1 cellular context compared by ENCODE assay signal in genomic region chr6:111259089-111259831, GRCh38.
A peak's percentile ranks its signal among the peaks of the same experiment; 100 is the strongest.
TF ChIP-seq lines count a peak whose summit lies in the region.

No MANE protein-coding gene starts in this region.

TF ChIP-seq in K562, 482 proteins besides CTCF, POLR2A, EP300 and RAD21 (continued from another document and continues in another):
- TF ChIP-seq AFF4 (CRISPR knock-in tag; IDR thresholded peaks at IDR 0.05) (peak; percentile 80; the same call in 1 of the 2 replicates), ZNF707 (CRISPR knock-in tag; conservative IDR thresholded peaks at IDR 0.05) (no peak), NUFIP1 (IDR thresholded peaks at IDR 0.05; ENCODE audit: partially characterized antibody) (no peak), FOXO4 (CRISPR knock-in tag; IDR thresholded peaks at IDR 0.05) (no peak), TOE1 (IDR thresholded peaks at IDR 0.05; ENCODE audit: borderline replicate concordance) (peak; percentile 93), TOE1 (CRISPR knock-in tag; IDR thresholded peaks at IDR 0.05; ENCODE audit: borderline replicate concordance, low read depth) (no peak), TCF7L2 (IDR thresholded peaks at IDR 0.05; ENCODE audit: low read depth, low read length) (no peak; the same call in 1 of the 2 replicates), NCOA6 (IDR thresholded peaks at IDR 0.05) (no peak), NEUROD1 (IDR thresholded peaks at IDR 0.05; ENCODE audit: borderline replicate concordance, low read depth, low read length, partially characterized antibody) (peak; percentile 66), HDAC8 (tag; IDR thresholded peaks at IDR 0.05) (no peak; the same call in 1 of the 2 replicates), SMAD3 (CRISPR knock-in tag; conservative IDR thresholded peaks at IDR 0.05) (0 out of 2 replicates have a peak, but pooled peaks have one; percentile 4), PTBP1 (IDR thresholded peaks at IDR 0.05; ENCODE audit: low read depth, low read length) (no peak), BMI1 (IDR thresholded peaks at IDR 0.05; ENCODE audit: low read length) (peak; percentile 95), IRF1 (CRISPR knock-in tag; IDR thresholded peaks at IDR 0.05; ENCODE audit: borderline replicate concordance) (peak; percentile 81), ELF2 (CRISPR knock-in tag; IDR thresholded peaks at IDR 0.05) (no peak), POLR3A (IDR thresholded peaks at IDR 0.05; ENCODE audit: borderline replicate concordance, extremely low read depth, insufficient read depth, insufficient read length) (no peak), MAFG (tag; conservative IDR thresholded peaks at IDR 0.05) (no peak), ZBTB34 (CRISPR knock-in tag; IDR thresholded peaks at IDR 0.05) (no peak), NFXL1 (CRISPR knock-in tag; IDR thresholded peaks at IDR 0.05) (no peak), RAD51 (IDR thresholded peaks at IDR 0.05; ENCODE audit: borderline replicate concordance, low read depth) (peak; percentile 97), FOSL1 (tag; conservative IDR thresholded peaks at IDR 0.05) (peak; percentile 39), NR2F6 (CRISPR knock-in tag; IDR thresholded peaks at IDR 0.05) (no peak), ZBTB17 (CRISPR knock-in tag; IDR thresholded peaks at IDR 0.05) (0 out of 2 replicates have a peak, but pooled peaks have one; percentile 57), UBTF (IDR thresholded peaks at IDR 0.05; ENCODE audit: borderline replicate concordance in 1 of 2, low read depth in 2 of 2, low read length in 2 of 2) (peak; percentile 97 to 98), MAZ (CRISPR knock-in tag; conservative IDR thresholded peaks at IDR 0.05 in 1 of 2, IDR thresholded peaks at IDR 0.05 in 1 of 2) (peak; percentile 64 to 81), U2AF2 (optimal IDR thresholded peaks at IDR 0.05; ENCODE audit: low read depth, low read length) (no peak), SRF (CRISPR knock-in tag; IDR thresholded peaks at IDR 0.05) (peak in 1 of 2 experiments; percentile 31; a peak in 1 of 4 replicates), TCF3 (CRISPR knock-in tag; IDR thresholded peaks at IDR 0.05) (peak; percentile 43), ZNF830 (CRISPR knock-in tag; IDR thresholded peaks at IDR 0.05) (no peak), NR3C1 (CRISPR knock-in tag; IDR thresholded peaks at IDR 0.05) (no peak), ZMIZ1 (IDR thresholded peaks at IDR 0.05; ENCODE audit: low read depth in 2 of 2, low read length in 2 of 2) (peak in 1 of 2 experiments; percentile 47; a peak in 1 of 4 replicates), ZNF436 (CRISPR knock-in tag; IDR thresholded peaks at IDR 0.05) (no peak), ZNF398 (CRISPR knock-in tag; IDR thresholded peaks at IDR 0.05) (no peak), JUND (IDR thresholded peaks at IDR 0.05; ENCODE audit: borderline replicate concordance, low read depth, low read length) (peak; percentile 83), JUND (tag; IDR thresholded peaks at IDR 0.05; ENCODE audit: borderline replicate concordance, low read depth, low read length) (peak; percentile 70; the same call in 1 of the 3 replicates), ZNF395 (CRISPR knock-in tag; IDR thresholded peaks at IDR 0.05) (peak; percentile 62; the same call in 1 of the 2 replicates), PHF20 (IDR thresholded peaks at IDR 0.05; ENCODE audit: partially characterized antibody) (peak; percentile 62), ATF1 (CRISPR knock-in tag; IDR thresholded peaks at IDR 0.05) (no peak), ATF1 (tag; IDR thresholded peaks at IDR 0.05) (peak; percentile 84), ZNF124 (CRISPR knock-in tag; IDR thresholded peaks at IDR 0.05) (no peak), HDAC3 (IDR thresholded peaks at IDR 0.05; ENCODE audit: borderline replicate concordance, partially characterized antibody) (no peak), ETV6 (IDR thresholded peaks at IDR 0.05; ENCODE audit: borderline replicate concordance in 1 of 2, low read depth in 2 of 2, low read length in 1 of 2) (no peak; a peak in 1 of 4 replicates), ETV6 (CRISPR knock-in tag; IDR thresholded peaks at IDR 0.05; ENCODE audit: borderline replicate concordance) (peak; percentile 83; the same call in 1 of the 2 replicates), HMGXB4 (CRISPR knock-in tag; IDR thresholded peaks at IDR 0.05) (peak; percentile 75), POLR2H (tag; IDR thresholded peaks at IDR 0.05; ENCODE audit: low read depth) (0 out of 2 replicates have a peak, but pooled peaks have one; percentile 17), SMAD1 (IDR thresholded peaks at IDR 0.05; ENCODE audit: low read depth, low read length, partially characterized antibody) (peak; percentile 67), NBN (IDR thresholded peaks at IDR 0.05; ENCODE audit: low read depth) (peak; percentile 41)
